ENCODE assay signal across 18 cellular contexts in genomic region chr10:3406556-3406955, GRCh38.
DNase-seq lines count a peak whose midpoint lies in the region; ATAC-seq and TF ChIP-seq lines count a peak whose summit lies in the region.
"Had no signal": no experiment of that assay in that cellular context is flagged by ENCODE, and none has a peak within 500 bp of the region (broad histone marks: within the 10 kb centered on the region; RNA-seq: fewer than 3 reads in every experiment).

No MANE protein-coding gene starts in this region.

- DNase-seq in Right ventricle myocardium inferior (ENCODE audit: missing footprints) (peak; percentile 26), right atrium auricular region (ENCODE audit: low spot score) (no peak), foreskin melanocyte (peak; percentile 92), midbrain (lab: John Stamatoyannopoulos, UW) (peak; percentile 69), upper lobe of right lung (peak; percentile 34), NCI-H524 treated with DMSO at 0.1 percent for 48 hours (lab: John Stamatoyannopoulos, UW) (no peak), NCI-H2107 treated with DMSO at 0.1 percent for 48 hours (lab: John Stamatoyannopoulos, UW; ENCODE audit: unreplicated experiment) (no peak)
- no peak for DNase-seq in activated naive CD8-positive, alpha-beta T cell treated with anti-CD3 and anti-CD28 coated beads for 36 hours
- DNase-seq: COR-L47, DMS79, Karpas-422, NCI-H1092, NCI-H2081 treated with DMSO at 0.1 percent for 48 hours, NCI-H345, SJCRH30 had no signal

- H3K4me1 Mint-ChIP-seq in activated naive CD8-positive, alpha-beta T cell treated with anti-CD3 and anti-CD28 coated beads for 36 hours = peaks cover 1% of the 10 kb centered on the region

- no peak for TF ChIP-seq CTCF in right atrium auricular region (IDR thresholded peaks at IDR 0.05)
- no peak for TF ChIP-seq CTCF in upper lobe of right lung (IDR thresholded peaks at IDR 0.05)

- H3K4me3 ChIP-seq in right atrium auricular region (no peak overlapping the region), upper lobe of right lung (no peak overlapping the region)
- H3K4me3 ChIP-seq: MG63, SJCRH30 had no signal

- H3K4me1 ChIP-seq in right atrium auricular region = no peaks in the 10 kb centered on the region
- no peaks in the 10 kb centered on the region for H3K4me1 ChIP-seq in upper lobe of right lung
- H3K4me1 ChIP-seq: SJCRH30 had no signal

- H3K27me3 ChIP-seq in right atrium auricular region (no peaks in the 10 kb centered on the region), upper lobe of right lung (no peaks in the 10 kb centered on the region)
- H3K27me3 ChIP-seq: MG63, SJCRH30 had no signal

- intact Hi-C loops in Right ventricle myocardium inferior (cut with DNase I) = no loop called here
- intact Hi-C loops in upper lobe of right lung (cut with DNase I) = no loop called here

- no peak overlapping the region for H3K27ac ChIP-seq in right atrium auricular region
- H3K27ac ChIP-seq in upper lobe of right lung = no peak overlapping the region
- H3K27ac ChIP-seq: C4-2B, RWPE1, SJCRH30 had no signal

- H3K4me3 Mint-ChIP-seq in activated naive CD8-positive, alpha-beta T cell treated with anti-CD3 and anti-CD28 coated beads for 36 hours = no peak overlapping the region

- no peaks in the 10 kb centered on the region for H3K36me3 Mint-ChIP-seq in activated naive CD8-positive, alpha-beta T cell treated with anti-CD3 and anti-CD28 coated beads for 36 hours

- H3K27me3 Mint-ChIP-seq in activated naive CD8-positive, alpha-beta T cell treated with anti-CD3 and anti-CD28 coated beads for 36 hours = peaks cover 5% of the 10 kb centered on the region

- peaks cover 3% of the 10 kb centered on the region for H3K9me3 Mint-ChIP-seq in activated naive CD8-positive, alpha-beta T cell treated with anti-CD3 and anti-CD28 coated beads for 36 hours

- no peaks in the 10 kb centered on the region for H3K9me3 ChIP-seq in right atrium auricular region
- H3K9me3 ChIP-seq in upper lobe of right lung = no peaks in the 10 kb centered on the region
- H3K9me3 ChIP-seq: MG63, SJCRH30 had no signal

- no peak overlapping the region for H3K27ac Mint-ChIP-seq in activated naive CD8-positive, alpha-beta T cell treated with anti-CD3 and anti-CD28 coated beads for 36 hours

- ATAC-seq in Right ventricle myocardium inferior = no peak
- no peak for ATAC-seq in upper lobe of right lung

- H3K36me3 ChIP-seq in right atrium auricular region (no peaks in the 10 kb centered on the region), upper lobe of right lung (no peaks in the 10 kb centered on the region)
- H3K36me3 ChIP-seq: MG63, SJCRH30 had no signal

Comparison
In these comparisons a context has a peak if more than half of its experiments do, and no peak if none do; other contexts are left out.
1. DNase-seq: peak in Right ventricle myocardium inferior (single experiment), foreskin melanocyte (single experiment), midbrain (single experiment) and upper lobe of right lung (single experiment); none in right atrium auricular region (single experiment), activated naive CD8-positive, alpha-beta T cell treated with anti-CD3 and anti-CD28 coated beads for 36 hours (single experiment), NCI-H524 treated with DMSO at 0.1 percent for 48 hours (single experiment) and NCI-H2107 treated with DMSO at 0.1 percent for 48 hours (single experiment).